In the genomic region with DNA sequence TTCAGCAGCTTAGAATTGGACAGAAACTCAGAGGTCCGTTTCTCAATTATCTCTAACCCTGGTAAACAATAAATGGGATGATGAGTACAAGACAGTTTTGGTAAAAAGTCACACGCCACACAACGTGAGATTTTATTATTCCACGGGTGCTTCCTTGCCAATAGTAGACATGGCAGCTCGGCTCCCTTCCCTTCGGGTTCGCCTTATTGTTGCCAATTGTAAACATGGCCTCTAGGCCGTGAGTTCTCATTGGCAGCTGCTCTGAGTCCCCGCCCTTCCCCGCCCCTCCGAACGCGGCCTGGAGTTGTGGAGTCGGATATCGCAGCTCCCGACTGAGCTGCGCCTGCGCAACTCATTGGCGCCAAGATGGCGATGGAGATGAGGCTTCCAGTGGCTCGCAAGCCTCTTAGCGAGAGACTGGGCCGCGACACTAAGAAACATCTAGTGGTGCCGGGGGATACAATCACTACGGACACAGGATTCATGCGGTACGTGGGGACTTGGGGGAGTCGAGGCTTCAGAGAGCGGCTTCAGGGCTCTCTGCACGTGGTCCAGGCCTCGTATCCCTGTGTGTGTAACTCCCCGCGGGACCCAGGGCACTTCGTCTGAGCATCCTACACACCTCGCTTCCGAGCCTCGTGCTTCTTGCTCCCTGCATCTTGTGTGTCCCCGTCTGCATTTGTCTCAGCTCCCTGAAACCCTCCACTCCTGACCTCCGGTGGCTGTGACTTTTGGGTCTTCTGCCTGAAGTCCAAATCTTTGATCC, we compare ENCODE assay signal across 8 cellular contexts. TPM values are rescaled to one million over a fixed set of nuclear protein-coding genes. Genes with fewer than 3 reads are reported as not detected.
DNase-seq lines count a peak whose midpoint lies in the region; ATAC-seq and TF ChIP-seq lines count a peak whose summit lies in the region.

A gene with protein sequence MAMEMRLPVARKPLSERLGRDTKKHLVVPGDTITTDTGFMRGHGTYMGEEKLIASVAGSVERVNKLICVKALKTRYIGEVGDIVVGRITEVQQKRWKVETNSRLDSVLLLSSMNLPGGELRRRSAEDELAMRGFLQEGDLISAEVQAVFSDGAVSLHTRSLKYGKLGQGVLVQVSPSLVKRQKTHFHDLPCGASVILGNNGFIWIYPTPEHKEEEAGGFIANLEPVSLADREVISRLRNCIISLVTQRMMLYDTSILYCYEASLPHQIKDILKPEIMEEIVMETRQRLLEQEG (plus strand): TSS at position 355 of the 766 bp plus-strand sequence. CDS start 12 bp downstream, at position 367.

- POLR2A ChIA-PET in RWPE1 (lab: Yijun Ruan, JAX; ENCODE audit: low non-redundant PET): interaction anchor here (0.5 kb wide), 1 partner anchor 182 kb away, joined by 6 read pairs; no protein-coding TSS in a partner anchor
- POLR2A ChIA-PET in naive thymus-derived CD8-positive, alpha-beta T cell (lab: Charles Lee): interaction anchor here (0.6 to 2.3 kb wide), 8 partner anchors 12 to 432 kb away, joined by 3 to 15 read pairs (median 4); a partner anchor contains a TSS

- peak within 1 kb of the TSS; percentile 92 for H3K27ac Mint-ChIP-seq in activated T-helper 17 cell treated with anti-CD3 and anti-CD28 coated beads, Interleukin-2, amount 50 U/mL, for 72 hours
- peak within 1 kb of the TSS; percentile 89 to 99 (median 96) for H3K27ac Mint-ChIP-seq in naive thymus-derived CD8-positive, alpha-beta T cell
- peak within 1 kb of the TSS; percentile 94 for H3K27ac Mint-ChIP-seq in stimulated activated naive B cell treated with anti-CD40 and anti-IgM and Interleukin-4, amounts not matched to agents 10 μg/mL and 1 μg/mL and 100 μg/mL, for 72 hours

- H3K4me3 Mint-ChIP-seq in activated T-helper 17 cell treated with anti-CD3 and anti-CD28 coated beads, Interleukin-2, amount 50 U/mL, for 72 hours: peak within 1 kb of the TSS; percentile 92
- peak within 1 kb of the TSS; percentile 95 to 98 (median 97) for H3K4me3 Mint-ChIP-seq in naive thymus-derived CD8-positive, alpha-beta T cell
- H3K4me3 Mint-ChIP-seq in stimulated activated naive B cell treated with anti-CD40 and anti-IgM and Interleukin-4, amounts not matched to agents 10 μg/mL and 1 μg/mL and 100 μg/mL, for 72 hours: peak within 1 kb of the TSS; percentile 87 to 97

- ATAC-seq in activated T-helper 17 cell treated with anti-CD3 and anti-CD28 coated beads, Interleukin-2, amount 50 U/mL, for 72 hours (replicated peaks): peak; percentile 99
- peak; percentile 99 for ATAC-seq in naive thymus-derived CD8-positive, alpha-beta T cell
- peak; percentile 99 for ATAC-seq in stimulated activated naive B cell treated with anti-CD40 and anti-IgM and Interleukin-4, amounts not matched to agents 10 μg/mL and 1 μg/mL and 100 μg/mL, for 72 hours (replicated peaks)

- TF ChIP-seq CTCF in RWPE1 (conservative IDR thresholded peaks at IDR 0.05; ENCODE audit: low read depth) (no peak), fibroblast of lung (conservative IDR thresholded peaks at IDR 0.05 in 1 of 2, IDR thresholded peaks at IDR 0.05 in 1 of 2; ENCODE audit: low read depth in 1 of 2, low read length in 2 of 2) (no peak)

- no peaks in the 10 kb centered on the region for H3K9me3 Mint-ChIP-seq in activated T-helper 17 cell treated with anti-CD3 and anti-CD28 coated beads, Interleukin-2, amount 50 U/mL, for 72 hours
- no peaks in the 10 kb centered on the region for H3K9me3 Mint-ChIP-seq in naive thymus-derived CD8-positive, alpha-beta T cell
- H3K9me3 Mint-ChIP-seq in stimulated activated naive B cell treated with anti-CD40 and anti-IgM and Interleukin-4, amounts not matched to agents 10 μg/mL and 1 μg/mL and 100 μg/mL, for 72 hours: peaks cover 0 to 2% of the 10 kb centered on the region in 2 donors

- DNase-seq in EL: peak; percentile 99
- DNase-seq in H4 (ENCODE audit: low spot score): peak; percentile 97
- peak; percentile 97 for DNase-seq in LoVo (ENCODE audit: low spot score)
- peak; percentile 99 for DNase-seq in RWPE1 (ENCODE audit: low spot score)
- peak; percentile 98 to 99 for DNase-seq in fibroblast of lung (ENCODE audit: low read depth in 2 of 2)
- DNase-seq in naive thymus-derived CD8-positive, alpha-beta T cell: peak; percentile 80 to 99 (median 94)
- DNase-seq in stimulated activated naive B cell treated with anti-CD40 and anti-IgM and Interleukin-4, amounts not matched to agents 10 μg/mL and 1 μg/mL and 100 μg/mL, for 72 hours: peak; percentile 88

- peaks cover 48% of the 10 kb centered on the region for H3K36me3 Mint-ChIP-seq in activated T-helper 17 cell treated with anti-CD3 and anti-CD28 coated beads, Interleukin-2, amount 50 U/mL, for 72 hours (ENCODE audit: low read depth)
- peaks cover 4 to 38% (median 14%) of the 10 kb centered on the region in 3 donors for H3K36me3 Mint-ChIP-seq in naive thymus-derived CD8-positive, alpha-beta T cell
- peaks cover 24 to 28% of the 10 kb centered on the region in 2 donors for H3K36me3 Mint-ChIP-seq in stimulated activated naive B cell treated with anti-CD40 and anti-IgM and Interleukin-4, amounts not matched to agents 10 μg/mL and 1 μg/mL and 100 μg/mL, for 72 hours

- peak within 1 kb of the TSS; percentile 83 for H3K9ac ChIP-seq in fibroblast of lung (ENCODE audit: insufficient read depth, low read length)

- peaks cover 25% of the 10 kb centered on the region for H3K4me1 Mint-ChIP-seq in activated T-helper 17 cell treated with anti-CD3 and anti-CD28 coated beads, Interleukin-2, amount 50 U/mL, for 72 hours
- peaks cover 33 to 50% (median 44%) of the 10 kb centered on the region in 4 donors for H3K4me1 Mint-ChIP-seq in naive thymus-derived CD8-positive, alpha-beta T cell
- H3K4me1 Mint-ChIP-seq in stimulated activated naive B cell treated with anti-CD40 and anti-IgM and Interleukin-4, amounts not matched to agents 10 μg/mL and 1 μg/mL and 100 μg/mL, for 72 hours: peaks cover 31 to 47% of the 10 kb centered on the region in 2 donors

- H3K27ac ChIP-seq in RWPE1 (peak within 1 kb of the TSS; percentile 72), fibroblast of lung (ENCODE audit: insufficient read depth, low read length) (peak within 1 kb of the TSS; percentile 86)

- peaks cover 3% of the 10 kb centered on the region for H3K4me1 ChIP-seq in fibroblast of lung (ENCODE audit: control insufficient read depth, extremely low read depth, insufficient read depth, low read length)

- H2AFZ ChIP-seq in fibroblast of lung (ENCODE audit: low read length): peak within 1 kb of the TSS; percentile 93

- H3K36me3 ChIP-seq in fibroblast of lung (ENCODE audit: control insufficient read depth, insufficient read depth, low read length): peaks cover 8% of the 10 kb centered on the region

- H3K27me3 Mint-ChIP-seq in activated T-helper 17 cell treated with anti-CD3 and anti-CD28 coated beads, Interleukin-2, amount 50 U/mL, for 72 hours: no peaks in the 10 kb centered on the region
- no peaks in the 10 kb centered on the region for H3K27me3 Mint-ChIP-seq in naive thymus-derived CD8-positive, alpha-beta T cell
- peaks cover 0 to 5% of the 10 kb centered on the region in 2 donors for H3K27me3 Mint-ChIP-seq in stimulated activated naive B cell treated with anti-CD40 and anti-IgM and Interleukin-4, amounts not matched to agents 10 μg/mL and 1 μg/mL and 100 μg/mL, for 72 hours

- H3K27me3 ChIP-seq in fibroblast of lung (ENCODE audit: control insufficient read depth, insufficient read depth, low read length): no peaks in the 10 kb centered on the region

- CTCF ChIA-PET in RWPE1 (lab: Yijun Ruan, JAX): interaction anchor here (0.6 to 1.8 kb wide), 7 partner anchors 8 to 245 kb away, joined by 3 to 19 read pairs (median 4); no protein-coding TSS in a partner anchor

- H3K4me2 ChIP-seq in fibroblast of lung (ENCODE audit: extremely low read depth, insufficient read depth, low read length): peak within 1 kb of the TSS; percentile 91

- H4K20me1 ChIP-seq in fibroblast of lung (ENCODE audit: control insufficient read depth, extremely low read depth, insufficient read depth, low read length): no peaks in the 10 kb centered on the region

- H3K79me2 ChIP-seq in fibroblast of lung (ENCODE audit: control insufficient read depth, insufficient read depth, low read length): peaks cover 33% of the 10 kb centered on the region

- H3K9me3 ChIP-seq in fibroblast of lung (ENCODE audit: control insufficient read depth, insufficient read depth, low read depth, low read length): no peaks in the 10 kb centered on the region

- H3K4me3 ChIP-seq in fibroblast of lung (replicated peaks in 1 of 4; ENCODE audit: control extremely low read depth in 1 of 4, insufficient read depth in 1 of 4, low read depth in 3 of 4, low read length in 4 of 4): peak within 1 kb of the TSS; percentile 60 to 85 (median 76)

RNA-seq across cellular contexts. Expression of the gene that starts here (rescaled TPM):
- 51.5 and 63.6 TPM in 2 replicates for total RNA-seq in H4 (2014; rRNA removed; shearing (Covaris generic))
- total RNA-seq in activated T-helper 17 cell treated with anti-CD3 and anti-CD28 coated beads, Interleukin-2, amount 50 U/mL, for 72 hours: 10 to 100 TPM; 66.9 to 89.1 TPM
- total RNA-seq in fibroblast of lung: 22.0 and 27.7 TPM in 2 replicates
- 29.6 and 46.1 TPM in 2 replicates for polyA plus RNA-seq in fibroblast of lung
- 17.8 and 27.5 TPM in 2 replicates for polyA plus RNA-seq in fibroblast of lung (2012)
- polyA minus RNA-seq in fibroblast of lung (ENCODE audit: low replicate concordance): 7.6 and 11.6 TPM in 2 replicates
- total RNA-seq in naive thymus-derived CD8-positive, alpha-beta T cell: 10 to 100 TPM; 66.9 to 71.3 TPM
- polyA plus RNA-seq in naive thymus-derived CD8-positive, alpha-beta T cell: 10 to 100 TPM; 18.7 to 31.1 (median 25.0) TPM

Comparison
In these comparisons a context has a peak if more than half of its experiments do, and no peak if none do; other contexts are left out.
1. Peak in every context shown above with its lines: DNase-seq, ATAC-seq, H3K4me3 ChIP-seq and H3K27ac ChIP-seq.